8 cellular contexts compared by ENCODE assay signal in genomic region chr2:54665436-54665856, GRCh38. TPM values are rescaled to one million over a fixed set of nuclear protein-coding genes. Genes with fewer than 3 reads are reported as not detected.
DNase-seq lines count a peak whose midpoint lies in the region; ATAC-seq and TF ChIP-seq lines count a peak whose summit lies in the region.

No MANE protein-coding gene starts in this region.

- H2AFZ ChIP-seq in GM23338, result no peak overlapping the region

- H3K27ac Mint-ChIP-seq in CD4-positive, alpha-beta T cell, result peak overlapping the region; percentile 18
- peak overlapping the region; percentile 87 for H3K27ac Mint-ChIP-seq in GM23338

- CTCF ChIA-PET in CD4-positive, alpha-beta T cell (lab: Charles Lee), result interaction anchor here (1.0 to 2.2 kb wide), 13 partner anchors 9 to 173 kb away, joined by 3 to 12 read pairs (median 4); no protein-coding TSS in a partner anchor

- H3K36me3 Mint-ChIP-seq in CD4-positive, alpha-beta T cell (ENCODE audit: low read depth), result peaks cover 98% of the 10 kb centered on the region
- H3K36me3 Mint-ChIP-seq in GM23338 (ENCODE audit: low read depth), result peaks cover 75% of the 10 kb centered on the region

- H3K4me3 Mint-ChIP-seq in CD4-positive, alpha-beta T cell, result no peak overlapping the region
- no peak overlapping the region for H3K4me3 Mint-ChIP-seq in GM23338

- no peaks in the 10 kb centered on the region for H3K9me2 ChIP-seq in GM23338 (ENCODE audit: insufficient read depth)

- no peaks in the 10 kb centered on the region for H3K27me3 Mint-ChIP-seq in CD4-positive, alpha-beta T cell
- H3K27me3 Mint-ChIP-seq in GM23338 (ENCODE audit: insufficient read depth, low read depth, poor library complexity), result no peaks in the 10 kb centered on the region

- no peak for TF ChIP-seq POLR2A in adrenal gland (IDR thresholded peaks at IDR 0.05)
- TF ChIP-seq POLR2A in spleen (IDR thresholded peaks at IDR 0.05), result no peak

- no peak overlapping the region for H3K27ac ChIP-seq in CD4-positive, alpha-beta T cell (ENCODE audit: low read depth, low read length)
- no peak overlapping the region for H3K27ac ChIP-seq in GM23338 (ENCODE audit: low read depth)
- peak overlapping the region in 4 of 5 donors; percentile 57 to 95 (median 75) for H3K27ac ChIP-seq in adrenal gland
- H3K27ac ChIP-seq in spleen, result peak overlapping the region in 6 of 8 donors; percentile 53 to 84 (median 68)

- H3K4me1 Mint-ChIP-seq in CD4-positive, alpha-beta T cell (ENCODE audit: low read depth), result peaks cover 5% of the 10 kb centered on the region
- H3K4me1 Mint-ChIP-seq in GM23338, result peaks cover 7% of the 10 kb centered on the region; the same call in 2 of the 3 replicates

- 18 to 40% (median 19%) methylated on average over 3 of the region's 3 CpGs for WGBS in adrenal gland, 4 donors
- WGBS in spleen, 5 donors, result 39 to 62% (median 49%) methylated on average over 3 of the region's 3 CpGs

- peak in 5 of 10 experiments; percentile 10 to 32 (median 12) for DNase-seq in CD4-positive, alpha-beta T cell
- peak; percentile 93 for DNase-seq in GM23338 (ENCODE audit: low spot score)
- peak; percentile 56 for DNase-seq in NOMO-1 treated with DMSO at 0.1 percent for 48 hours (lab: John Stamatoyannopoulos, UW; ENCODE audit: unreplicated experiment)
- peak; percentile 64 to 83 (median 78) for DNase-seq in adrenal gland
- DNase-seq in iPS DF 4.7 (ENCODE audit: extremely low read depth, low spot score), result peak; percentile 84
- DNase-seq in spleen, result no peak
- DNase-seq in posterior vena cava (ENCODE audit: low spot score), result no peak
- DNase-seq in dedifferentiated amniotic fluid mesenchymal stem cell (ENCODE audit: extremely low spot score), result no peak

- H3K9me3 ChIP-seq in CD4-positive, alpha-beta T cell (ENCODE audit: control insufficient read depth, low read length), result no peaks in the 10 kb centered on the region
- H3K9me3 ChIP-seq in adrenal gland (replicated peaks in 1 of 3) (no peaks in the 10 kb centered on the region), spleen (no peaks in the 10 kb centered on the region)

- H3K27me3 ChIP-seq in CD4-positive, alpha-beta T cell (ENCODE audit: control insufficient read depth, insufficient read depth, low read length), result no peaks in the 10 kb centered on the region
- no peaks in the 10 kb centered on the region for H3K27me3 ChIP-seq in GM23338 (ENCODE audit: insufficient read depth)
- no peaks in the 10 kb centered on the region for H3K27me3 ChIP-seq in adrenal gland
- H3K27me3 ChIP-seq in spleen (replicated peaks in 1 of 7), result no peaks in the 10 kb centered on the region

- H3K36me3 ChIP-seq in GM23338 (ENCODE audit: insufficient read depth), result peaks cover 42% of the 10 kb centered on the region
- peaks cover 0 to 91% of the 10 kb centered on the region in 2 donors for H3K36me3 ChIP-seq in adrenal gland (replicated peaks in 1 of 2)
- peaks cover under 1 to 100% (median 78%) of the 10 kb centered on the region in 6 donors for H3K36me3 ChIP-seq in spleen

- no peak overlapping the region for H3K4me3 ChIP-seq in GM23338
- no peak overlapping the region for H3K4me3 ChIP-seq in adrenal gland
- no peak overlapping the region for H3K4me3 ChIP-seq in spleen

- no peaks in the 10 kb centered on the region; the same call in 1 of the 2 replicates for H3K79me2 ChIP-seq in GM23338 (replicated peaks; ENCODE audit: insufficient read depth)

- peak; percentile 55 for TF ChIP-seq CTCF in CD4-positive, alpha-beta T cell (IDR thresholded peaks at IDR 0.05)
- TF ChIP-seq CTCF in GM23338 (conservative IDR thresholded peaks at IDR 0.05; ENCODE audit: low read depth in 2 of 2), result peak; percentile 82 to 97
- TF ChIP-seq CTCF in adrenal gland (IDR thresholded peaks at IDR 0.05), result peak; percentile 53 to 80 (median 71)
- TF ChIP-seq CTCF in spleen (IDR thresholded peaks at IDR 0.05 in 8 of 11, conservative IDR thresholded peaks at IDR 0.05 in 3 of 11), result peak; percentile 27 to 75 (median 62)

- H3K4me2 ChIP-seq in GM23338, result no peak overlapping the region

- H4K20me1 ChIP-seq in GM23338 (replicated peaks; ENCODE audit: insufficient read depth), result peaks cover 8% of the 10 kb centered on the region

- no peaks in the 10 kb centered on the region for H3K9me3 Mint-ChIP-seq in CD4-positive, alpha-beta T cell
- no peaks in the 10 kb centered on the region for H3K9me3 Mint-ChIP-seq in GM23338

- ATAC-seq in CD4-positive, alpha-beta T cell (ENCODE audit: poor library complexity), result peak; percentile 77
- ATAC-seq in GM23338, result peak; percentile 96

- peaks cover 5% of the 10 kb centered on the region; the same call in 1 of the 2 replicates for H3K4me1 ChIP-seq in GM23338 (ENCODE audit: insufficient read depth)
- peaks cover 33 to 59% of the 10 kb centered on the region in 2 donors for H3K4me1 ChIP-seq in adrenal gland (replicated peaks in 1 of 2)
- peaks cover 8 to 58% (median 36%) of the 10 kb centered on the region in 6 donors for H3K4me1 ChIP-seq in spleen

- H3F3A ChIP-seq in GM23338 (replicated peaks; ENCODE audit: low read depth), result 0 out of 2 replicates have a peak, but pooled peaks cover 6% of the 10 kb centered on the region

- intact Hi-C loops in CD4-positive, alpha-beta T cell (cut with DNase I, micrococcal nuclease), result loop anchor here (1.0 to 10.0 kb wide), 5 partner anchors 143 to 510 kb away; no protein-coding TSS in a partner anchor
- intact Hi-C loops in adrenal gland (cut with DNase I), result no loop called here
- intact Hi-C loops in spleen (cut with DNase I; ENCODE audit: low total_unique reads), result no loop called here
- intact Hi-C loops in posterior vena cava (cut with DNase I), result no loop called here

- POLR2A ChIA-PET in CD4-positive, alpha-beta T cell (lab: Charles Lee), result no interaction called here

TF ChIP-seq in GM23338, 12 proteins besides CTCF, POLR2A, EP300 and RAD21:
- TF ChIP-seq ETS1 (IDR thresholded peaks at IDR 0.05) (no peak), STAT1 (IDR thresholded peaks at IDR 0.05; ENCODE audit: unreplicated experiment) (no peak), EZH2phosphoT487 (IDR thresholded peaks at IDR 0.05; ENCODE audit: unreplicated experiment) (no peak), ZNF331 (CRISPR knock-in tag; IDR thresholded peaks at IDR 0.05; ENCODE audit: low read depth) (no peak), POLR2AphosphoS5 (IDR thresholded peaks at IDR 0.05; ENCODE audit: low read depth) (no peak), EZH2 (IDR thresholded peaks at IDR 0.05; ENCODE audit: low read depth, unreplicated experiment) (no peak)
- TF ChIP-seq, protein P1, sequence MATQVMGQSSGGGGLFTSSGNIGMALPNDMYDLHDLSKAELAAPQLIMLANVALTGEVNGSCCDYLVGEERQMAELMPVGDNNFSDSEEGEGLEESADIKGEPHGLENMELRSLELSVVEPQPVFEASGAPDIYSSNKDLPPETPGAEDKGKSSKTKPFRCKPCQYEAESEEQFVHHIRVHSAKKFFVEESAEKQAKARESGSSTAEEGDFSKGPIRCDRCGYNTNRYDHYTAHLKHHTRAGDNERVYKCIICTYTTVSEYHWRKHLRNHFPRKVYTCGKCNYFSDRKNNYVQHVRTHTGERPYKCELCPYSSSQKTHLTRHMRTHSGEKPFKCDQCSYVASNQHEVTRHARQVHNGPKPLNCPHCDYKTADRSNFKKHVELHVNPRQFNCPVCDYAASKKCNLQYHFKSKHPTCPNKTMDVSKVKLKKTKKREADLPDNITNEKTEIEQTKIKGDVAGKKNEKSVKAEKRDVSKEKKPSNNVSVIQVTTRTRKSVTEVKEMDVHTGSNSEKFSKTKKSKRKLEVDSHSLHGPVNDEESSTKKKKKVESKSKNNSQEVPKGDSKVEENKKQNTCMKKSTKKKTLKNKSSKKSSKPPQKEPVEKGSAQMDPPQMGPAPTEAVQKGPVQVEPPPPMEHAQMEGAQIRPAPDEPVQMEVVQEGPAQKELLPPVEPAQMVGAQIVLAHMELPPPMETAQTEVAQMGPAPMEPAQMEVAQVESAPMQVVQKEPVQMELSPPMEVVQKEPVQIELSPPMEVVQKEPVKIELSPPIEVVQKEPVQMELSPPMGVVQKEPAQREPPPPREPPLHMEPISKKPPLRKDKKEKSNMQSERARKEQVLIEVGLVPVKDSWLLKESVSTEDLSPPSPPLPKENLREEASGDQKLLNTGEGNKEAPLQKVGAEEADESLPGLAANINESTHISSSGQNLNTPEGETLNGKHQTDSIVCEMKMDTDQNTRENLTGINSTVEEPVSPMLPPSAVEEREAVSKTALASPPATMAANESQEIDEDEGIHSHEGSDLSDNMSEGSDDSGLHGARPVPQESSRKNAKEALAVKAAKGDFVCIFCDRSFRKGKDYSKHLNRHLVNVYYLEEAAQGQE (IDR thresholded peaks at IDR 0.05; ENCODE audit: unreplicated experiment), result no peak
TF ChIP-seq in GM23338: peak in this region for 0.

RNA-seq across cellular contexts. Expression of gene EML6, which starts 58.0 kb away (rescaled TPM):
- total RNA-seq in CD4-positive, alpha-beta T cell, result under 1 TPM; 0.22 to 0.34 TPM
- 1.1 and 6.2 TPM in 2 replicates for total RNA-seq in GM23338 (2014; rRNA removed; shearing (Covaris generic))
- polyA plus RNA-seq in GM23338 (2016; fragmentation: Nextera tagmentation; extraction: Ambion mirVana), result 1.6 and 2.7 TPM in 2 replicates
- total RNA-seq in adrenal gland, result 10 to 100 TPM in 6 of 8 donors, 1 to 10 TPM in 2; 6.5 to 19.3 (median 11.3) TPM
- 10 to 100 TPM in 1 of 3 donors, 1 to 10 TPM in 2; 6.0 to 10.9 (median 6.2) TPM for polyA plus RNA-seq in adrenal gland
- total RNA-seq in spleen, result 10 to 100 TPM in 1 of 7 donors, 1 to 10 TPM in 6; 4.9 to 18.2 (median 8.5) TPM
- polyA plus RNA-seq in spleen, result 1 to 10 TPM; 4.7 to 5.9 (median 5.5) TPM
- 10 to 100 TPM in 1 of 2 donors, 1 to 10 TPM in 1; 3.2 to 12.1 TPM for total RNA-seq in posterior vena cava

Comparison
In these comparisons a context has a peak if more than half of its experiments do, and no peak if none do; other contexts are left out.
1. DNase-seq: peak in GM23338 (single experiment), NOMO-1 treated with DMSO at 0.1 percent for 48 hours (single experiment), adrenal gland (7 of 7) and iPS DF 4.7 (single experiment); none in spleen (single experiment), posterior vena cava (single experiment) and dedifferentiated amniotic fluid mesenchymal stem cell (single experiment).
2. H3K27ac ChIP-seq: peak in adrenal gland (4 of 5) and spleen (6 of 8); none in CD4-positive, alpha-beta T cell (single experiment) and GM23338 (single experiment).
3. intact Hi-C loops: an anchor here in CD4-positive, alpha-beta T cell (1.0 to 10.0 kb wide); none called in adrenal gland, spleen and posterior vena cava.
4. Peak in every context shown above with its lines, with median percentiles within 50 percentile points of each other: CTCF ChIP-seq.